In the genomic region with DNA sequence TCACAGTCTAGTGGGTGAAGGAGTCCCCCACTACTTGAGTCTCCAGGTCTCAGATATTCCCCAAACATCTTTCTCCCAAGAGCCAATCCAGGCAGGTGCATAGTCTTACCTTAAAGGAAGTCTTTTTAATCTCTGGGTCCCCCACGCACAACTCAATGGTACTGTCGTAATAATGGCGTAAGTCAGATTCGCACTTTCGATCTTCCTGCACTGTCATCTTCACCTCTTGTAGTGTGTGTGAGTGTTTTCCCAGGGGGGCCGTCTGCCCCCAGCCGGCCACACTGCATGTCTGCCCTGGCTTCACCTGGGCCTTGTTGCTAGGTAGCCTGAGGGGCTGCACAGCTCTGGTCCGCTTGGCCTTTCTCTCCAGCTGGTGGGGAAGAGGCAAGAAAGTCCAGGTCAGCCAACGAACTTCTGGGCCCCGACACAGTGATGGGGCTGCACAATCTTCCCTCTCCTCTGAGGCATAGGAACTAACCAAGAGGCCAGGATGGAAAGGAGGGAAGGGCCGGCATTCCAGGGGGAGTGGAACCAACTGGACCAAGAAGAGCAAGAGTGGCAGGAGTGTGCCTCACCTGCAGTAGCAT, we compare ENCODE assay signal across 24 cellular contexts. TPM values are rescaled to one million over a fixed set of nuclear protein-coding genes. Genes with fewer than 3 reads are reported as not detected.
A peak's percentile ranks its signal among the peaks of the same experiment; 100 is the strongest.
DNase-seq lines count a peak whose midpoint lies in the region; ATAC-seq lines count a peak whose summit lies in the region.
"Had no signal": no experiment of that assay in that cellular context is flagged by ENCODE, and none has a peak within 500 bp of the region (broad histone marks: within the 10 kb centered on the region; RNA-seq: fewer than 3 reads in every experiment).

No MANE protein-coding gene starts in this region.

- no peaks in the 10 kb centered on the region for H3K27me3 Mint-ChIP-seq in activated T-cell treated with anti-CD3 and anti-CD28 coated beads, Interleukin-2, amount 50 U/mL, for 4 hours (ENCODE audit: low read depth)
- no peaks in the 10 kb centered on the region for H3K27me3 Mint-ChIP-seq in activated CD8-positive, alpha-beta T cell treated with anti-CD3 and anti-CD28 coated beads, Interleukin-2, amount 10 ng/mL, durations not matched to agents 7 days and 5 days (ENCODE audit: low read depth)
- no peaks in the 10 kb centered on the region for H3K27me3 Mint-ChIP-seq in central memory CD8-positive, alpha-beta T cell
- no peaks in the 10 kb centered on the region for H3K27me3 Mint-ChIP-seq in stimulated activated naive CD8-positive, alpha-beta T cell treated with anti-CD3 and anti-CD28 coated beads, Interleukin-15, Interleukin-2, amounts not matched to agents 100 ng/mL and 50 ng/mL, for 24 hours

- DNase-seq in activated T-cell treated with anti-CD3 and anti-CD28 coated beads, Interleukin-2, amount 50 U/mL, for 4 hours = no peak
- DNase-seq in activated T-cell treated with anti-CD3 and anti-CD28 coated beads for 4 hours (no peak), NCI-H2107 (lab: John Stamatoyannopoulos, UW) (no peak), SW 1271 (lab: John Stamatoyannopoulos, UW) (no peak)
- no peak for DNase-seq in activated CD8-positive, alpha-beta T cell treated with anti-CD3 and anti-CD28 coated beads, Interleukin-2, amount 10 ng/mL, durations not matched to agents 7 days and 5 days
- no peak for DNase-seq in central memory CD8-positive, alpha-beta T cell (ENCODE audit: low spot score in 2 of 2)
- DNase-seq: activated CD4-positive, alpha-beta T cell treated with anti-CD3 and anti-CD28 coated beads, Interleukin-2, amount 50 U/mL, for 1 hour; body of pancreas; COR-L47; DMS53; islet precursor cell; left ventricle myocardium superior; occipital lobe; psoas muscle; stimulated activated naive CD4-positive, alpha-beta T cell treated with Interleukin-2 at 50 U/mL for 16 hours; T-helper 17 cell; thyroid gland had no signal

- H3K9me3 Mint-ChIP-seq in activated T-cell treated with anti-CD3 and anti-CD28 coated beads, Interleukin-2, amount 50 U/mL, for 4 hours = no peaks in the 10 kb centered on the region
- H3K9me3 Mint-ChIP-seq in activated CD8-positive, alpha-beta T cell treated with anti-CD3 and anti-CD28 coated beads, Interleukin-2, amount 10 ng/mL, durations not matched to agents 7 days and 5 days (ENCODE audit: insufficient read depth) = no peaks in the 10 kb centered on the region
- no peaks in the 10 kb centered on the region for H3K9me3 Mint-ChIP-seq in central memory CD8-positive, alpha-beta T cell
- no peaks in the 10 kb centered on the region for H3K9me3 Mint-ChIP-seq in stimulated activated naive CD8-positive, alpha-beta T cell treated with anti-CD3 and anti-CD28 coated beads, Interleukin-15, Interleukin-2, amounts not matched to agents 100 ng/mL and 50 ng/mL, for 24 hours

- POLR2A ChIA-PET in activated CD8-positive, alpha-beta T cell treated with anti-CD3 and anti-CD28 coated beads, Interleukin-2, amount 10 ng/mL, durations not matched to agents 7 days and 5 days (lab: Charles Lee) = interaction anchor here (0.9 to 3.2 kb wide), 3 partner anchors 23 to 62 kb away, joined by 5 to 31 read pairs (median 20); partner anchors contain the start of gene GZMH

- CTCF ChIA-PET in activated CD8-positive, alpha-beta T cell treated with anti-CD3 and anti-CD28 coated beads, Interleukin-2, amount 10 ng/mL, durations not matched to agents 7 days and 5 days (lab: Charles Lee) = interaction anchor here (1.0 to 7.6 kb wide), 6 partner anchors 18 to 58 kb away, joined by 4 to 82 read pairs (median 25); partner anchors contain the start of gene GZMH

- ATAC-seq in activated T-cell treated with anti-CD3 and anti-CD28 coated beads, Interleukin-2, amount 50 U/mL, for 4 hours = no peak
- no peak for ATAC-seq in activated CD8-positive, alpha-beta T cell treated with anti-CD3 and anti-CD28 coated beads, Interleukin-2, amount 10 ng/mL, durations not matched to agents 7 days and 5 days
- no peak for ATAC-seq in central memory CD8-positive, alpha-beta T cell (replicated peaks; ENCODE audit: extremely low read depth, poor library complexity, severe bottlenecking)
- ATAC-seq: body of pancreas, left ventricle myocardium superior, psoas muscle, T-helper 17 cell had no signal

- peak overlapping the region; percentile 98 for H3K27ac Mint-ChIP-seq in activated CD8-positive, alpha-beta T cell treated with anti-CD3 and anti-CD28 coated beads, Interleukin-2, amount 10 ng/mL, durations not matched to agents 7 days and 5 days
- H3K27ac Mint-ChIP-seq in central memory CD8-positive, alpha-beta T cell (ENCODE audit: low read depth) = peak overlapping the region; percentile 73
- peak overlapping the region; percentile 98 for H3K27ac Mint-ChIP-seq in stimulated activated naive CD8-positive, alpha-beta T cell treated with anti-CD3 and anti-CD28 coated beads, Interleukin-15, Interleukin-2, amounts not matched to agents 100 ng/mL and 50 ng/mL, for 24 hours

- peaks cover 18% of the 10 kb centered on the region for H3K4me1 Mint-ChIP-seq in activated T-cell treated with anti-CD3 and anti-CD28 coated beads, Interleukin-2, amount 50 U/mL, for 4 hours (ENCODE audit: low read depth)
- peaks cover 77% of the 10 kb centered on the region for H3K4me1 Mint-ChIP-seq in activated CD8-positive, alpha-beta T cell treated with anti-CD3 and anti-CD28 coated beads, Interleukin-2, amount 10 ng/mL, durations not matched to agents 7 days and 5 days (ENCODE audit: low read depth)
- H3K4me1 Mint-ChIP-seq in central memory CD8-positive, alpha-beta T cell = peaks cover 61% of the 10 kb centered on the region
- H3K4me1 Mint-ChIP-seq in stimulated activated naive CD8-positive, alpha-beta T cell treated with anti-CD3 and anti-CD28 coated beads, Interleukin-15, Interleukin-2, amounts not matched to agents 100 ng/mL and 50 ng/mL, for 24 hours (ENCODE audit: low read depth) = peaks cover 64% of the 10 kb centered on the region

- peaks cover 12% of the 10 kb centered on the region for H3K36me3 Mint-ChIP-seq in activated T-cell treated with anti-CD3 and anti-CD28 coated beads, Interleukin-2, amount 50 U/mL, for 4 hours (ENCODE audit: insufficient read depth)
- H3K36me3 Mint-ChIP-seq in activated CD8-positive, alpha-beta T cell treated with anti-CD3 and anti-CD28 coated beads, Interleukin-2, amount 10 ng/mL, durations not matched to agents 7 days and 5 days (ENCODE audit: low read depth) = peaks cover 66% of the 10 kb centered on the region
- peaks cover 16% of the 10 kb centered on the region for H3K36me3 Mint-ChIP-seq in central memory CD8-positive, alpha-beta T cell (ENCODE audit: insufficient read depth)
- H3K36me3 Mint-ChIP-seq in stimulated activated naive CD8-positive, alpha-beta T cell treated with anti-CD3 and anti-CD28 coated beads, Interleukin-15, Interleukin-2, amounts not matched to agents 100 ng/mL and 50 ng/mL, for 24 hours (ENCODE audit: low read depth) = peaks cover 65% of the 10 kb centered on the region

- H3K4me3 Mint-ChIP-seq in activated T-cell treated with anti-CD3 and anti-CD28 coated beads, Interleukin-2, amount 50 U/mL, for 4 hours = peak overlapping the region; percentile 84
- H3K4me3 Mint-ChIP-seq in activated CD8-positive, alpha-beta T cell treated with anti-CD3 and anti-CD28 coated beads, Interleukin-2, amount 10 ng/mL, durations not matched to agents 7 days and 5 days = peak overlapping the region; percentile 93
- peak overlapping the region; percentile 81 for H3K4me3 Mint-ChIP-seq in central memory CD8-positive, alpha-beta T cell
- H3K4me3 Mint-ChIP-seq in stimulated activated naive CD8-positive, alpha-beta T cell treated with anti-CD3 and anti-CD28 coated beads, Interleukin-15, Interleukin-2, amounts not matched to agents 100 ng/mL and 50 ng/mL, for 24 hours = peak overlapping the region; percentile 96
- H3K4me3 Mint-ChIP-seq: T-helper 17 cell had no signal

RNA-seq across cellular contexts. Expression of gene GZMB, which starts 2.1 kb away (rescaled TPM):
- 1,000 to 10,000 TPM; 1,078 to 3,056 (median 1,179) TPM for total RNA-seq in activated T-cell treated with anti-CD3 and anti-CD28 coated beads, Interleukin-2, amount 50 U/mL, for 4 hours
- 100 to 1,000 TPM; 354 to 368 TPM for total RNA-seq in activated CD8-positive, alpha-beta T cell treated with anti-CD3 and anti-CD28 coated beads, Interleukin-2, amount 10 ng/mL, durations not matched to agents 7 days and 5 days
- total RNA-seq: body of pancreas, cerebellum, glomerular endothelial cell, H1, NCI-H460, occipital lobe, SK-MEL-5 had no signal

RNA-seq across cellular contexts. Expression of gene GZMH, which starts 22.4 kb away (rescaled TPM):
- total RNA-seq in activated T-cell treated with anti-CD3 and anti-CD28 coated beads, Interleukin-2, amount 50 U/mL, for 4 hours = 100 to 1,000 TPM in 1 of 3 donors, 10 to 100 TPM in 2; 34.7 to 116 (median 58.8) TPM
- total RNA-seq in activated CD8-positive, alpha-beta T cell treated with anti-CD3 and anti-CD28 coated beads, Interleukin-2, amount 10 ng/mL, durations not matched to agents 7 days and 5 days = 1 to 10 TPM; 9.0 to 9.9 TPM
- total RNA-seq: body of pancreas, cerebellum, glomerular endothelial cell, H1, mesenteric fat pad, NCI-H460, occipital lobe, SK-MEL-5 had no signal

RNA-seq across cellular contexts. Expression of gene CTSG, which starts 55.8 kb away (rescaled TPM):
- total RNA-seq in activated T-cell treated with anti-CD3 and anti-CD28 coated beads, Interleukin-2, amount 50 U/mL, for 4 hours = not detected
- under 1 TPM; 0.32 to 0.47 TPM for total RNA-seq in activated CD8-positive, alpha-beta T cell treated with anti-CD3 and anti-CD28 coated beads, Interleukin-2, amount 10 ng/mL, durations not matched to agents 7 days and 5 days
- total RNA-seq: body of pancreas, cerebellum, glomerular endothelial cell, H1, NCI-H460, occipital lobe, SK-MEL-5, T-helper 17 cell had no signal
